In the genomic region with DNA sequence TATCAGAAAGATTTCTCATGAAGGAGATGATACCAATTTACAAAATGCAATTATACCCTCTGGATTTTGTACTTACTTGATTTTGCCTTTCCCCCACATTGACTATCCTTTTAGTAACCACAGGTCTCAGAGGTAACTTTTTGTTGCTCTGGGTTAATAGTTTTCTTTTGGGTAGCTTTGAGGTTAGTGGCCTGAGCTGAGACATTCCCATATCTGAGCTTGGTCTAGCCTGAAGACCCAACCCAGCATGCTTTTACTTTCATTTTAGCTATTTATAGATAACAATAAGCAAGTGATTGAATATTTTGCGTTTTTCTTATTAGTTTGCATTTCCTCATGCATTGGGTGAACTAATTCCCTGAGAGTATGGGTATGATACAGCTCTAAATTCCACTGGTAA, we compare ENCODE assay signal across 14 cellular contexts.
DNase-seq lines count a peak whose midpoint lies in the region; ATAC-seq and TF ChIP-seq lines count a peak whose summit lies in the region.
"Had no signal": no experiment of that assay in that cellular context is flagged by ENCODE, and none has a peak within 500 bp of the region (broad histone marks: within the 10 kb centered on the region; RNA-seq: fewer than 3 reads in every experiment).

No MANE protein-coding gene starts in this region.

- POLR2A ChIA-PET in HEK293T (lab: Yijun Ruan, JAX): no interaction called here

- CTCF ChIA-PET in HEK293T (lab: Yijun Ruan, JAX): no interaction called here

- DNase-seq in NCI-H1417 (lab: John Stamatoyannopoulos, UW) (no peak), HEK293T (ENCODE audit: extremely low spot score) (no peak)
- DNase-seq in stimulated activated CD4-positive, alpha-beta T cell treated with anti-CD3 and anti-CD28 coated beads, Interleukin-4, amount 100 ng/mL, for 4 hours: no peak
- DNase-seq: activated naive CD8-positive, alpha-beta T cell treated with anti-CD3 and anti-CD28 coated beads for 36 hours; activated T-cell treated with anti-CD3 and anti-CD28 coated beads for 4 hours; hippocampal formation; right lobe of liver; stomach had no signal

- peak; percentile 98 for ATAC-seq in GM18870 (IDR thresholded peaks at IDR 0.05; ENCODE audit: unreplicated experiment)
- peak; percentile 89 for ATAC-seq in GM21528 (IDR thresholded peaks at IDR 0.05; ENCODE audit: low FRiP score, unreplicated experiment)
- peak; percentile 90 for ATAC-seq in HG02973 (IDR thresholded peaks at IDR 0.05; ENCODE audit: unreplicated experiment)
- ATAC-seq in HG03521 (IDR thresholded peaks at IDR 0.05; ENCODE audit: unreplicated experiment): peak; percentile 73
- ATAC-seq in GM21360 (IDR thresholded peaks at IDR 0.05; ENCODE audit: unreplicated experiment): no peak
- ATAC-seq: esophagus mucosa, right lobe of liver had no signal

TF ChIP-seq in HEK293T, 16 proteins besides CTCF, POLR2A, EP300 and RAD21:
- TF ChIP-seq ARNT (IDR thresholded peaks at IDR 0.05): no peak
- TF ChIP-seq NFRKB (IDR thresholded peaks at IDR 0.05): no peak
- TF ChIP-seq HDGF (IDR thresholded peaks at IDR 0.05; ENCODE audit: borderline replicate concordance): no peak
TF ChIP-seq in HEK293T: peak in this region for 0.
